8 cellular contexts compared by ENCODE assay signal in the genomic region with DNA sequence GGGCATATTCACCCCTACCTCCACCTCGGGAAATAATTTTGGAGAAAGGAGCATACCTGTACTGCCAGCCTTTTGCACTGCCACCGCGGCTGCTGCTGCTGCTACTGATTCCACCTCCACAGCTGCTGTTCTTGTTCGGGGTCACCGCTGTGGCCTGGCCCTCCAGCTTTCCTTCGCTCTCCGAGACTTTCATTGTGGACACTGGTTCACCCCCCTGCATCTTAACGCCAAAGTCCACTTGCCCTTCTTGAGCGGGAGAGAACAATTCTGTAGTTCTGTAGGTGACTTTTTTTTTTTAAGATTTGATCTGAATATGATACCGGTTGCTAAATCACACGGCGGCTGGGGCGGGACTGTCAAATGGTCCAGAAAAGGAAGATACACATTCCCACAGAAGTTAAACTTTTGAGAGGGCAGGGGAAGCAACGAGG. TPM values are rescaled to one million over a fixed set of nuclear protein-coding genes. Genes with fewer than 3 reads are reported as not detected.
A peak's percentile ranks its signal among the peaks of the same experiment; 100 is the strongest.
DNase-seq lines count a peak whose midpoint lies in the region; ATAC-seq and TF ChIP-seq lines count a peak whose summit lies in the region.

No MANE protein-coding gene starts in this region.

- peak overlapping the region; percentile 87 for H3K4me3 ChIP-seq in CD4-positive, CD25-positive, alpha-beta regulatory T cell (ENCODE audit: low read depth, low read length)
- H3K4me3 ChIP-seq in HL-60 (replicated peaks; ENCODE audit: insufficient read depth, low read length) = peak overlapping the region; percentile 90
- H3K4me3 ChIP-seq in adrenal gland = peak overlapping the region; percentile 33 to 92 (median 71)

- intact Hi-C loops in adrenal gland (cut with DNase I) (no loop called here), posterior cingulate gyrus (cut with DNase I) (loop anchor here (5.0 to 10.0 kb wide), 2 partner anchors 72 to 220 kb away; a partner anchor contains a TSS)

- no peak for TF ChIP-seq POLR2A in adrenal gland (IDR thresholded peaks at IDR 0.05)

- H3K36me3 Mint-ChIP-seq in CD4-positive, CD25-positive, alpha-beta regulatory T cell = peaks cover 4% of the 10 kb centered on the region
- peaks cover 0 to 3% (median 0%) of the 10 kb centered on the region in 3 donors for H3K36me3 Mint-ChIP-seq in immature natural killer cell

- no peaks in the 10 kb centered on the region for H3K27me3 ChIP-seq in CD4-positive, CD25-positive, alpha-beta regulatory T cell (ENCODE audit: control insufficient read depth, insufficient read depth, low read length)
- H3K27me3 ChIP-seq in HL-60 (ENCODE audit: insufficient read depth, poor library complexity, severe bottlenecking) (no peaks in the 10 kb centered on the region), adrenal gland (no peaks in the 10 kb centered on the region)

- WGBS in adrenal gland, 4 donors = 0 to 2% (median 1%) methylated on average over 14 of the region's 14 CpGs

- no peak for ATAC-seq in CD4-positive, CD25-positive, alpha-beta regulatory T cell (ENCODE audit: low read depth in 2 of 2)

- peak overlapping the region; percentile 93 to 97 (median 94) for H3K4me3 Mint-ChIP-seq in CD4-positive, CD25-positive, alpha-beta regulatory T cell
- H3K4me3 Mint-ChIP-seq in immature natural killer cell = peak overlapping the region; percentile 91 to 99 (median 96)

- H3K4me1 Mint-ChIP-seq in CD4-positive, CD25-positive, alpha-beta regulatory T cell = peaks cover 22 to 58% (median 41%) of the 10 kb centered on the region in 4 donors
- peaks cover 36 to 50% of the 10 kb centered on the region in 2 donors for H3K4me1 Mint-ChIP-seq in immature natural killer cell

- no peaks in the 10 kb centered on the region for H3K36me3 ChIP-seq in CD4-positive, CD25-positive, alpha-beta regulatory T cell (ENCODE audit: control insufficient read depth, insufficient read depth, low read length)
- no peaks in the 10 kb centered on the region for H3K36me3 ChIP-seq in adrenal gland (replicated peaks in 1 of 2)

- peak overlapping the region; percentile 64 to 94 (median 93) for H3K27ac Mint-ChIP-seq in CD4-positive, CD25-positive, alpha-beta regulatory T cell
- peak overlapping the region; percentile 89 to 97 (median 94) for H3K27ac Mint-ChIP-seq in immature natural killer cell

- H3K27ac ChIP-seq in CD4-positive, CD25-positive, alpha-beta regulatory T cell (ENCODE audit: insufficient read depth, low read length, poor library complexity, severe bottlenecking) = peak overlapping the region; percentile 81
- peak overlapping the region; percentile 4 for H3K27ac ChIP-seq in HL-60 (replicated peaks)
- peak overlapping the region; percentile 55 to 100 (median 93) for H3K27ac ChIP-seq in adrenal gland

- H3K9me3 ChIP-seq in CD4-positive, CD25-positive, alpha-beta regulatory T cell (ENCODE audit: control insufficient read depth in 2 of 2, low read length in 2 of 2) = no peaks in the 10 kb centered on the region
- no peaks in the 10 kb centered on the region for H3K9me3 ChIP-seq in adrenal gland (replicated peaks in 1 of 3)

- no peaks in the 10 kb centered on the region for H3K27me3 Mint-ChIP-seq in CD4-positive, CD25-positive, alpha-beta regulatory T cell
- H3K27me3 Mint-ChIP-seq in immature natural killer cell (ENCODE audit: low read depth in 3 of 3) = peaks cover 0 to 2% (median 2%) of the 10 kb centered on the region in 3 donors

- H3K4me1 ChIP-seq in CD4-positive, CD25-positive, alpha-beta regulatory T cell (ENCODE audit: control insufficient read depth, insufficient read depth, low read length, poor library complexity, severe bottlenecking) = peaks cover 45% of the 10 kb centered on the region
- H3K4me1 ChIP-seq in adrenal gland (replicated peaks in 1 of 2) = peaks cover 0 to 43% of the 10 kb centered on the region in 2 donors

- no peak for DNase-seq in CD4-positive, CD25-positive, alpha-beta regulatory T cell
- no peak for DNase-seq in HL-60 (ENCODE audit: low read depth in 1 of 2, low spot score in 1 of 2)
- DNase-seq in adrenal gland = peak in 6 of 7 donors; percentile 29 to 68 (median 46)
- peak; percentile 4 to 9 (median 7) for DNase-seq in immature natural killer cell
- peak; percentile 46 for DNase-seq in stimulated activated CD8-positive, alpha-beta memory T cell treated with anti-CD3 and anti-CD28 coated beads, Interleukin-4, amount 100 ng/mL, for 48 hours
- no peak for DNase-seq in hepatic stellate cell (ENCODE audit: low spot score)
- DNase-seq in cerebellar cortex (ENCODE audit: low spot score) = no peak
- DNase-seq in posterior cingulate gyrus = no peak

- H3K9me3 Mint-ChIP-seq in CD4-positive, CD25-positive, alpha-beta regulatory T cell = no peaks in the 10 kb centered on the region
- H3K9me3 Mint-ChIP-seq in immature natural killer cell = no peaks in the 10 kb centered on the region

- TF ChIP-seq CTCF in HL-60 (IDR thresholded peaks at IDR 0.05; ENCODE audit: insufficient read depth, low read length) (no peak), adrenal gland (IDR thresholded peaks at IDR 0.05) (no peak)

RNA-seq across cellular contexts. Expression of a gene that starts 0.7 kb away (rescaled TPM):
- total RNA-seq in CD4-positive, CD25-positive, alpha-beta regulatory T cell = 11.4 TPM
- 1 to 10 TPM; 6.8 to 8.2 (median 7.6) TPM for polyA plus RNA-seq in CD4-positive, CD25-positive, alpha-beta regulatory T cell
- 10 to 100 TPM in 6 of 8 donors, 1 to 10 TPM in 2; 7.8 to 19.3 (median 10.9) TPM for total RNA-seq in adrenal gland
- polyA plus RNA-seq in adrenal gland = 10 to 100 TPM in 1 of 3 donors, 1 to 10 TPM in 2; 5.0 to 19.0 (median 8.0) TPM
- polyA plus RNA-seq in immature natural killer cell = 1 to 10 TPM; 4.5 to 8.7 (median 6.3) TPM

Comparison
In these comparisons a context has a peak if more than half of its experiments do, and no peak if none do; other contexts are left out.
1. DNase-seq: peak in adrenal gland (6 of 7), immature natural killer cell (3 of 3) and stimulated activated CD8-positive, alpha-beta memory T cell treated with anti-CD3 and anti-CD28 coated beads, Interleukin-4, amount 100 ng/mL, for 48 hours (single experiment); none in CD4-positive, CD25-positive, alpha-beta regulatory T cell (0 of 3), HL-60 (0 of 2), hepatic stellate cell (single experiment), cerebellar cortex (single experiment) and posterior cingulate gyrus (0 of 10).
2. H3K27ac ChIP-seq: peak in every context shown above with its lines; median percentile 93 in adrenal gland; 81 in CD4-positive, CD25-positive, alpha-beta regulatory T cell; 4 in HL-60.
3. Peak in every context shown above with its lines, with median percentiles within 50 percentile points of each other: H3K4me3 ChIP-seq.